8 cellular contexts compared by ENCODE assay signal in genomic region chr11:65858354-65859133, GRCh38. TPM values are rescaled to one million over a fixed set of nuclear protein-coding genes. Genes with fewer than 3 reads are reported as not detected.
DNase-seq lines count a peak whose midpoint lies in the region; ATAC-seq lines count a peak whose summit lies in the region.

No MANE protein-coding gene starts in this region.

- no CpG with 5 or more reads among the region's 32 CpGs for whole genome bisulfite sequencing in neuronal stem cell (ENCODE audit: extremely low coverage in 2 of 2, insufficient read length in 2 of 2, insufficient replicate concordance in 1 of 2), 2 donors

- ATAC-seq in effector memory CD8-positive, alpha-beta T cell (replicated peaks): no peak
- ATAC-seq in GM21619 (IDR thresholded peaks at IDR 0.05; ENCODE audit: unreplicated experiment): no peak

- no peak overlapping the region for H3K23ac ChIP-seq in neuronal stem cell (ENCODE audit: low read depth, low read length, poor library complexity)

- no peak overlapping the region for H2BK120ac ChIP-seq in neuronal stem cell (ENCODE audit: low read depth, low read length)

- no peak overlapping the region for H3K9ac ChIP-seq in neuronal stem cell (ENCODE audit: low read depth, low read length, poor library complexity)

- DNase-seq in NCI-H146 treated with DMSO at 0.1 percent for 48 hours (lab: John Stamatoyannopoulos, UW; ENCODE audit: unreplicated experiment) (peak; percentile 59), NCI-H146 (lab: John Stamatoyannopoulos, UW) (no peak), NCI-H774 (lab: John Stamatoyannopoulos, UW) (peak; percentile 32), neuronal stem cell (ENCODE audit: low spot score) (no peak), NK-92 (lab: John Stamatoyannopoulos, UW; ENCODE audit: unreplicated experiment) (no peak)
- no peak for DNase-seq in effector memory CD8-positive, alpha-beta T cell
- no peak for DNase-seq in NK-92 treated with Interleukin-12 subunit alpha and Interleukin-12 subunit beta, amount 100 ng/mL, for 24 hours (lab: John Stamatoyannopoulos, UW)

- peaks cover 8 to 17% of the 10 kb centered on the region in 2 donors for H3K4me1 ChIP-seq in neuronal stem cell (ENCODE audit: control insufficient read depth in 2 of 2, insufficient read depth in 1 of 2, low read depth in 1 of 2, low read length in 2 of 2)

- no peaks in the 10 kb centered on the region for H3K27me3 ChIP-seq in neuronal stem cell (ENCODE audit: control insufficient read depth in 3 of 3, insufficient read depth in 3 of 3, low read depth in 1 of 3, low read length in 3 of 3)

- no peaks in the 10 kb centered on the region for H3K27me3 Mint-ChIP-seq in effector memory CD8-positive, alpha-beta T cell

- H2BK15ac ChIP-seq in neuronal stem cell (ENCODE audit: low read length): no peak overlapping the region

- H4K91ac ChIP-seq in neuronal stem cell (ENCODE audit: low read depth, low read length, poor library complexity): no peak overlapping the region

- H3K4me1 Mint-ChIP-seq in effector memory CD8-positive, alpha-beta T cell (ENCODE audit: low read depth in 2 of 2): peaks cover 58 to 71% of the 10 kb centered on the region in 2 donors

- no peaks in the 10 kb centered on the region for H3K9me3 Mint-ChIP-seq in effector memory CD8-positive, alpha-beta T cell

- H3K4ac ChIP-seq in neuronal stem cell (ENCODE audit: low read length): no peak overlapping the region

- H4K8ac ChIP-seq in neuronal stem cell (ENCODE audit: low read depth, low read length): no peak overlapping the region

- peak overlapping the region; percentile 97 for H3K4me2 ChIP-seq in neuronal stem cell (ENCODE audit: insufficient read depth, low read length, poor library complexity, severe bottlenecking)

- H3K18ac ChIP-seq in neuronal stem cell (ENCODE audit: low read length): no peak overlapping the region

- no peak overlapping the region for H2BK12ac ChIP-seq in neuronal stem cell (ENCODE audit: low read length)

- H3K14ac ChIP-seq in neuronal stem cell (ENCODE audit: low read length): no peak overlapping the region

- no peaks in the 10 kb centered on the region for H3K9me3 ChIP-seq in neuronal stem cell (replicated peaks in 1 of 2; ENCODE audit: control insufficient read depth in 2 of 2, insufficient read depth in 1 of 2, low read depth in 1 of 2, low read length in 2 of 2)

- H2AFZ ChIP-seq in neuronal stem cell (ENCODE audit: low read length): peak overlapping the region; percentile 63

- H3K4me3 Mint-ChIP-seq in effector memory CD8-positive, alpha-beta T cell: peak overlapping the region; percentile 88 to 94

- H3K36me3 Mint-ChIP-seq in effector memory CD8-positive, alpha-beta T cell (ENCODE audit: insufficient read depth): peaks cover 80% of the 10 kb centered on the region

- peak overlapping the region; percentile 82 for H3K27ac ChIP-seq in neuronal stem cell (replicated peaks; ENCODE audit: low read length)

- H3K36me3 ChIP-seq in neuronal stem cell (replicated peaks in 1 of 2; ENCODE audit: control insufficient read depth in 2 of 2, insufficient read depth in 2 of 2, low read length in 2 of 2): peaks cover 49 to 55% of the 10 kb centered on the region in 2 donors

- peak overlapping the region; percentile 79 to 92 for H3K27ac Mint-ChIP-seq in effector memory CD8-positive, alpha-beta T cell

- peaks cover 41% of the 10 kb centered on the region for H3K79me1 ChIP-seq in neuronal stem cell (ENCODE audit: low read depth, low read length)

- no peak overlapping the region for H2AK5ac ChIP-seq in neuronal stem cell (ENCODE audit: low read depth, low read length)

- peak overlapping the region; percentile 54 to 83 for H3K4me3 ChIP-seq in neuronal stem cell (ENCODE audit: low read length in 2 of 2)

- H2BK5ac ChIP-seq in neuronal stem cell (ENCODE audit: low read length): no peak overlapping the region

RNA-seq across cellular contexts. Expression of gene CFL1, which starts 0.6 kb away (rescaled TPM):
- 860 TPM for polyA plus RNA-seq in neuronal stem cell (2013, experiment 1 of 2)
- polyA plus RNA-seq in neuronal stem cell (2013, experiment 2 of 2): 866 TPM

RNA-seq across cellular contexts. Expression of gene MUS81, which starts 1.7 kb away (rescaled TPM):
- polyA plus RNA-seq in neuronal stem cell (2013, experiment 1 of 2): 25.3 TPM
- 26.7 TPM for polyA plus RNA-seq in neuronal stem cell (2013, experiment 2 of 2)

RNA-seq across cellular contexts. Expression of gene EFEMP2, which starts 14.1 kb away (rescaled TPM):
- 44.5 TPM for polyA plus RNA-seq in neuronal stem cell (2013, experiment 1 of 2)
- 44.0 TPM for polyA plus RNA-seq in neuronal stem cell (2013, experiment 2 of 2)

RNA-seq across cellular contexts. Expression of gene CTSW, which starts 21.1 kb away (rescaled TPM):
- not detected for polyA plus RNA-seq in neuronal stem cell (2013, experiment 1 of 2)
- not detected for polyA plus RNA-seq in neuronal stem cell (2013, experiment 2 of 2)

RNA-seq across cellular contexts. Expression of gene SNX32, which starts 24.8 kb away (rescaled TPM):
- polyA plus RNA-seq in neuronal stem cell (2013, experiment 1 of 2): 3.0 TPM
- 3.3 TPM for polyA plus RNA-seq in neuronal stem cell (2013, experiment 2 of 2)

Comparison
In these comparisons a context has a peak if more than half of its experiments do, and no peak if none do; other contexts are left out.
1. DNase-seq: peak in NCI-H146 treated with DMSO at 0.1 percent for 48 hours (single experiment) and NCI-H774 (single experiment); none in NCI-H146 (single experiment), effector memory CD8-positive, alpha-beta T cell (0 of 3), neuronal stem cell (single experiment), NK-92 treated with Interleukin-12 subunit alpha and Interleukin-12 subunit beta, amount 100 ng/mL, for 24 hours (single experiment) and NK-92 (single experiment).